In genomic region chr5:30850871-30851270, GRCh38 we compare ENCODE assay signal across 21 cellular contexts.
DNase-seq lines count a peak whose midpoint lies in the region; ATAC-seq, FAIRE-seq and TF ChIP-seq lines count a peak whose summit lies in the region.
"Had no signal": no experiment of that assay in that cellular context is flagged by ENCODE, and none has a peak within 500 bp of the region (broad histone marks: within the 10 kb centered on the region; RNA-seq: fewer than 3 reads in every experiment).

No MANE protein-coding gene starts in this region.

- intact Hi-C loops in naive thymus-derived CD4-positive, alpha-beta T cell (cut with micrococcal nuclease) = no loop called here
- intact Hi-C loops in activated T-helper 2 cell treated with anti-CD3 and anti-CD28 coated beads, Interferon-gamma antibody, Interleukin-2, Interleukin-4, amounts not matched to agents 10 μg/mL and 5 μg/mL and 100 μg/mL, durations not matched to agents 14 hours and 24 hours and 36 hours (cut with micrococcal nuclease) = no loop called here

- no peak overlapping the region for H2AFZ ChIP-seq in neural cell (ENCODE audit: low read depth, low read length)
- H2AFZ ChIP-seq: GM23338 had no signal

- no peaks in the 10 kb centered on the region for H3F3A ChIP-seq in neural cell (ENCODE audit: insufficient read depth, low read length, poor library complexity, severe bottlenecking)

- no peak overlapping the region for H3K4me3 ChIP-seq in A549
- no peak overlapping the region for H3K4me3 ChIP-seq in neural cell (ENCODE audit: low read length)
- no peak overlapping the region for H3K4me3 ChIP-seq in naive thymus-derived CD4-positive, alpha-beta T cell (ENCODE audit: low read length)
- H3K4me3 ChIP-seq: BLaER1, GM23338 had no signal

- H3K27ac Mint-ChIP-seq in naive thymus-derived CD4-positive, alpha-beta T cell = no peak overlapping the region
- H3K27ac Mint-ChIP-seq in activated T-helper 2 cell treated with anti-CD3 and anti-CD28 coated beads, Interferon-gamma antibody, Interleukin-2, Interleukin-4, amounts not matched to agents 10 μg/mL and 5 μg/mL and 100 μg/mL, durations not matched to agents 14 hours and 24 hours and 36 hours = no peak overlapping the region
- H3K27ac Mint-ChIP-seq: CD14-positive monocyte; CD4-positive, alpha-beta memory T cell; GM23338 had no signal

- no peak for TF ChIP-seq RAD21 in A549 (conservative IDR thresholded peaks at IDR 0.05 in 1 of 2, IDR thresholded peaks at IDR 0.05 in 1 of 2)
- TF ChIP-seq RAD21 in neural cell (conservative IDR thresholded peaks at IDR 0.05) = no peak

- TF ChIP-seq EP300 in A549 (IDR thresholded peaks at IDR 0.05) (no peak), neural cell (conservative IDR thresholded peaks at IDR 0.05; ENCODE audit: poor library complexity, severe bottlenecking) (no peak)

- DNase-seq in A549 (ENCODE audit: low read depth in 1 of 2, low spot score in 1 of 2) = no peak
- DNase-seq in RCC 7860 (ENCODE audit: low spot score) = peak; percentile 54
- DNase-seq in glomerular visceral epithelial cell (ENCODE audit: extremely low spot score) = peak; percentile 23
- DNase-seq in naive thymus-derived CD4-positive, alpha-beta T cell = no peak
- DNase-seq in urothelium cell line (ENCODE audit: low spot score) = no peak
- no peak for DNase-seq in activated T-helper 2 cell treated with anti-CD3 and anti-CD28 coated beads, Interferon-gamma antibody, Interleukin-2, Interleukin-4, amounts not matched to agents 10 μg/mL and 5 μg/mL and 100 μg/mL, durations not matched to agents 14 hours and 24 hours and 36 hours (ENCODE audit: low spot score)
- DNase-seq: CD4-positive, alpha-beta memory T cell; DMS153; DMS79; GDM1; HCEC 1CT had no signal

- H3K4me1 Mint-ChIP-seq in naive thymus-derived CD4-positive, alpha-beta T cell = no peaks in the 10 kb centered on the region
- no peaks in the 10 kb centered on the region for H3K4me1 Mint-ChIP-seq in activated T-helper 2 cell treated with anti-CD3 and anti-CD28 coated beads, Interferon-gamma antibody, Interleukin-2, Interleukin-4, amounts not matched to agents 10 μg/mL and 5 μg/mL and 100 μg/mL, durations not matched to agents 14 hours and 24 hours and 36 hours (ENCODE audit: low read depth)
- H3K4me1 Mint-ChIP-seq: CD14-positive monocyte; CD4-positive, alpha-beta memory T cell; GM23338 had no signal

- H3K4me3 Mint-ChIP-seq in naive thymus-derived CD4-positive, alpha-beta T cell = no peak overlapping the region
- no peak overlapping the region for H3K4me3 Mint-ChIP-seq in activated T-helper 2 cell treated with anti-CD3 and anti-CD28 coated beads, Interferon-gamma antibody, Interleukin-2, Interleukin-4, amounts not matched to agents 10 μg/mL and 5 μg/mL and 100 μg/mL, durations not matched to agents 14 hours and 24 hours and 36 hours (ENCODE audit: low read depth)
- H3K4me3 Mint-ChIP-seq: CD14-positive monocyte; CD4-positive, alpha-beta memory T cell; GM23338 had no signal

- H3K9me3 Mint-ChIP-seq in naive thymus-derived CD4-positive, alpha-beta T cell = peaks cover 0 to 7% (median under 1%) of the 10 kb centered on the region in 11 donors
- peaks cover 11% of the 10 kb centered on the region for H3K9me3 Mint-ChIP-seq in activated T-helper 2 cell treated with anti-CD3 and anti-CD28 coated beads, Interferon-gamma antibody, Interleukin-2, Interleukin-4, amounts not matched to agents 10 μg/mL and 5 μg/mL and 100 μg/mL, durations not matched to agents 14 hours and 24 hours and 36 hours
- H3K9me3 Mint-ChIP-seq: CD14-positive monocyte, GM23338 had no signal

- no peaks in the 10 kb centered on the region for H3K36me3 ChIP-seq in neural cell (ENCODE audit: insufficient read depth, low read length)
- H3K36me3 ChIP-seq in naive thymus-derived CD4-positive, alpha-beta T cell (ENCODE audit: control insufficient read depth in 2 of 3, insufficient read depth in 3 of 3, low read length in 3 of 3) = no peaks in the 10 kb centered on the region
- H3K36me3 ChIP-seq: BLaER1 had no signal

- CTCF ChIA-PET in A549 (lab: Yijun Ruan, JAX) = no interaction called here
- CTCF ChIA-PET in naive thymus-derived CD4-positive, alpha-beta T cell (lab: Charles Lee) = no interaction called here

- no peaks in the 10 kb centered on the region for H3K4me1 ChIP-seq in A549
- H3K4me1 ChIP-seq in naive thymus-derived CD4-positive, alpha-beta T cell (ENCODE audit: control insufficient read depth in 2 of 2, insufficient read depth in 2 of 2, low read length in 2 of 2) = no peaks in the 10 kb centered on the region

- no peaks in the 10 kb centered on the region for H3K27me3 Mint-ChIP-seq in naive thymus-derived CD4-positive, alpha-beta T cell
- no peaks in the 10 kb centered on the region for H3K27me3 Mint-ChIP-seq in activated T-helper 2 cell treated with anti-CD3 and anti-CD28 coated beads, Interferon-gamma antibody, Interleukin-2, Interleukin-4, amounts not matched to agents 10 μg/mL and 5 μg/mL and 100 μg/mL, durations not matched to agents 14 hours and 24 hours and 36 hours (ENCODE audit: low read depth)
- H3K27me3 Mint-ChIP-seq: CD4-positive, alpha-beta memory T cell had no signal

- H4K20me1 ChIP-seq in neural cell (ENCODE audit: insufficient read depth) = no peaks in the 10 kb centered on the region
- H4K20me1 ChIP-seq: BLaER1 had no signal

- H3K9me2 ChIP-seq in neural cell (ENCODE audit: insufficient read depth, low read length) = no peaks in the 10 kb centered on the region

- H3K4me2 ChIP-seq in A549 (peak overlapping the region; percentile 30; the same call in 1 of the 3 replicates), neural cell (ENCODE audit: low read length) (no peak overlapping the region)
- H3K4me2 ChIP-seq: GM23338 had no signal

- H3K27me3 ChIP-seq in neural cell (ENCODE audit: insufficient read depth, low read depth, low read length) = no peaks in the 10 kb centered on the region
- no peaks in the 10 kb centered on the region for H3K27me3 ChIP-seq in naive thymus-derived CD4-positive, alpha-beta T cell (ENCODE audit: control insufficient read depth in 2 of 2, insufficient read depth in 2 of 2, low read length in 2 of 2)
- H3K27me3 ChIP-seq: BLaER1 had no signal

- H3K27ac ChIP-seq in A549 = no peak overlapping the region
- no peak overlapping the region for H3K27ac ChIP-seq in neural cell (ENCODE audit: low read length)
- no peak overlapping the region for H3K27ac ChIP-seq in naive thymus-derived CD4-positive, alpha-beta T cell (ENCODE audit: low read depth, low read length)
- H3K27ac ChIP-seq: 22Rv1, BLaER1 had no signal

- no peaks in the 10 kb centered on the region for H3K79me2 ChIP-seq in neural cell (replicated peaks; ENCODE audit: insufficient read depth, low read length)

- no peak overlapping the region for H3K9ac ChIP-seq in neural cell (ENCODE audit: low read length)
- H3K9ac ChIP-seq: BLaER1 had no signal

- TF ChIP-seq CTCF in A549 (IDR thresholded peaks at IDR 0.05) (no peak), neural cell (IDR thresholded peaks at IDR 0.05; ENCODE audit: poor library complexity, severe bottlenecking) (no peak)

- POLR2A ChIA-PET in A549 (lab: Yijun Ruan, JAX) = no interaction called here
- POLR2A ChIA-PET in naive thymus-derived CD4-positive, alpha-beta T cell (lab: Charles Lee) = no interaction called here

- no peak for ATAC-seq in A549
- ATAC-seq in naive thymus-derived CD4-positive, alpha-beta T cell = no peak
- ATAC-seq in HG03432 (IDR thresholded peaks at IDR 0.05; ENCODE audit: unreplicated experiment) = no peak
- ATAC-seq: GM23338, HepG2 had no signal

- WGBS in A549 (ENCODE audit: missing lambda C conversion rate) = 69% methylated on average over 2 of the region's 2 CpGs

- H3K9me3 ChIP-seq in A549 = no peaks in the 10 kb centered on the region
- no peaks in the 10 kb centered on the region for H3K9me3 ChIP-seq in neural cell (ENCODE audit: low read length)
- H3K9me3 ChIP-seq in naive thymus-derived CD4-positive, alpha-beta T cell (ENCODE audit: control insufficient read depth in 2 of 3, low read length in 3 of 3) = peaks cover 0 to 3% (median 0%) of the 10 kb centered on the region in 3 experiments
- H3K9me3 ChIP-seq: BLaER1 had no signal

- no peaks in the 10 kb centered on the region for H3K36me3 Mint-ChIP-seq in naive thymus-derived CD4-positive, alpha-beta T cell
- no peaks in the 10 kb centered on the region for H3K36me3 Mint-ChIP-seq in activated T-helper 2 cell treated with anti-CD3 and anti-CD28 coated beads, Interferon-gamma antibody, Interleukin-2, Interleukin-4, amounts not matched to agents 10 μg/mL and 5 μg/mL and 100 μg/mL, durations not matched to agents 14 hours and 24 hours and 36 hours (ENCODE audit: low read depth)
- H3K36me3 Mint-ChIP-seq: CD14-positive monocyte; CD4-positive, alpha-beta memory T cell had no signal

- no peak for TF ChIP-seq POLR2A in A549 (IDR thresholded peaks at IDR 0.05; ENCODE audit: low read length)

- no peak for FAIRE-seq in A549 (lab: Jason Lieb, UNC)
- peak; percentile 81 for FAIRE-seq in RCC 7860 (lab: Jason Lieb, UNC)
- no peak for FAIRE-seq in urothelium cell line (lab: Jason Lieb, UNC)
- FAIRE-seq: GM12892, GM18507, H54, HepG2 had no signal

TF ChIP-seq in A549, 52 proteins besides CTCF, POLR2A, EP300 and RAD21 (continues in another document):
- no peak for TF ChIP-seq MAFK (IDR thresholded peaks at IDR 0.05; ENCODE audit: partially characterized antibody)
- no peak for TF ChIP-seq ZC3H11A (IDR thresholded peaks at IDR 0.05)
- TF ChIP-seq RCOR1 (IDR thresholded peaks at IDR 0.05; ENCODE audit: low read depth, low read length) = no peak
- TF ChIP-seq PBX3 (IDR thresholded peaks at IDR 0.05) = no peak

TF ChIP-seq in neural cell, 6 proteins besides CTCF, POLR2A, EP300 and RAD21 (continues in another document):
- TF ChIP-seq TAF1 (IDR thresholded peaks at IDR 0.05; ENCODE audit: low read depth) (no peak), POLR2AphosphoS5 (IDR thresholded peaks at IDR 0.05) (no peak)

Comparison
In these comparisons a context has a peak if more than half of its experiments do, and no peak if none do; other contexts are left out.
1. DNase-seq: peak in RCC 7860 (single experiment) and glomerular visceral epithelial cell (single experiment); none in A549 (0 of 2), naive thymus-derived CD4-positive, alpha-beta T cell (0 of 9), urothelium cell line (single experiment) and activated T-helper 2 cell treated with anti-CD3 and anti-CD28 coated beads, Interferon-gamma antibody, Interleukin-2, Interleukin-4, amounts not matched to agents 10 μg/mL and 5 μg/mL and 100 μg/mL, durations not matched to agents 14 hours and 24 hours and 36 hours (single experiment).